ENCODE assay signal across 17 cellular contexts in genomic region chr10:60138026-60138425, GRCh38.
DNase-seq lines count a peak whose midpoint lies in the region; ATAC-seq and TF ChIP-seq lines count a peak whose summit lies in the region.
"Had no signal": no experiment of that assay in that cellular context is flagged by ENCODE, and none has a peak within 500 bp of the region (broad histone marks: within the 10 kb centered on the region; RNA-seq: fewer than 3 reads in every experiment).

No MANE protein-coding gene starts in this region.

- BruUV-seq in Caco-2 (replicated peaks; lab: Mats Ljungman, UMichigan) (no TSS peak), PC-3 (replicated peaks; lab: Mats Ljungman, UMichigan) (no TSS peak)

- H3K4me3 ChIP-seq in Caco-2 (ENCODE audit: low read depth, low read length) (no peak overlapping the region), PC-3 (ENCODE audit: low read length) (no peak overlapping the region), iPS-20b (ENCODE audit: low read length) (peak overlapping the region; percentile 87), trophoblast cell (ENCODE audit: low read depth, low read length) (no peak overlapping the region)
- H3K4me3 ChIP-seq: GM12878 had no signal

- in situ Hi-C loops in ACHN (cut with HindIII; ENCODE audit: low pct_ligation_motif_present, low pct_unique_long_range_greater_than_20kb, low sequenced_read_pairs): no loop called here

- H3K9me3 Mint-ChIP-seq in Caco-2 (ENCODE audit: unreplicated experiment): no peaks in the 10 kb centered on the region
- H3K9me3 Mint-ChIP-seq: CD4-positive, CD25-positive, alpha-beta regulatory T cell; HFFc6 had no signal

- H3K9ac ChIP-seq in PC-3 (ENCODE audit: low read length) (no peak overlapping the region), iPS-20b (ENCODE audit: low read depth, low read length) (no peak overlapping the region), trophoblast cell (ENCODE audit: low read length) (no peak overlapping the region)

- no peaks in the 10 kb centered on the region for H3K36me3 Mint-ChIP-seq in Caco-2 (ENCODE audit: insufficient read depth, unreplicated experiment)
- H3K36me3 Mint-ChIP-seq: CD4-positive, CD25-positive, alpha-beta regulatory T cell had no signal

- peak overlapping the region; percentile 88; the same call in 1 of the 2 replicates for H3K27ac ChIP-seq in PC-3 (ENCODE audit: low read length)
- H3K27ac ChIP-seq in iPS-20b (ENCODE audit: low read length): no peak overlapping the region
- peak overlapping the region; percentile 55 for H3K27ac ChIP-seq in trophoblast cell (ENCODE audit: low read depth, low read length)

- H3K4me1 Mint-ChIP-seq in Caco-2 (ENCODE audit: low read depth, unreplicated experiment): peaks cover 13% of the 10 kb centered on the region
- H3K4me1 Mint-ChIP-seq: CD4-positive, CD25-positive, alpha-beta regulatory T cell had no signal

- H3K4me3 Mint-ChIP-seq in Caco-2 (ENCODE audit: unreplicated experiment): peak overlapping the region; percentile 43
- H3K4me3 Mint-ChIP-seq: CD4-positive, CD25-positive, alpha-beta regulatory T cell; HFFc6 had no signal

- no peak overlapping the region for H3K27ac Mint-ChIP-seq in Caco-2 (ENCODE audit: unreplicated experiment)
- H3K27ac Mint-ChIP-seq: CD4-positive, CD25-positive, alpha-beta regulatory T cell; HFFc6 had no signal

- no peaks in the 10 kb centered on the region for H3F3A ChIP-seq in PC-3 (ENCODE audit: low read length, unreplicated experiment)

- no peak for ATAC-seq in PC-3
- no peak for ATAC-seq in GM18868 (IDR thresholded peaks at IDR 0.05; ENCODE audit: unreplicated experiment)
- no peak for ATAC-seq in HG02840 (IDR thresholded peaks at IDR 0.05; ENCODE audit: low FRiP score, unreplicated experiment)
- ATAC-seq: GM12878 had no signal

- H3K14ac ChIP-seq in trophoblast cell (ENCODE audit: low read length): no peak overlapping the region

- intact Hi-C loops in Caco-2 (cut with micrococcal nuclease; ENCODE audit: unreplicated experiment) (loop anchor here (1.0 kb wide), 2 partner anchors 23 to 38 kb away; no protein-coding TSS in a partner anchor), PC-3 (cut with micrococcal nuclease) (no loop called here)

- no peaks in the 10 kb centered on the region for H3K27me3 Mint-ChIP-seq in Caco-2 (ENCODE audit: insufficient read depth, unreplicated experiment)
- H3K27me3 Mint-ChIP-seq: CD4-positive, CD25-positive, alpha-beta regulatory T cell had no signal

- H2AFZ ChIP-seq in PC-3 (ENCODE audit: low read length): no peak overlapping the region
- no peak overlapping the region for H2AFZ ChIP-seq in trophoblast cell (ENCODE audit: insufficient read depth, low read length, poor library complexity)

- H3K18ac ChIP-seq in trophoblast cell (ENCODE audit: low read length): no peak overlapping the region

- peaks cover 24% of the 10 kb centered on the region for H3K79me1 ChIP-seq in trophoblast cell (ENCODE audit: low read length)

- H3K36me3 ChIP-seq in Caco-2 (ENCODE audit: control insufficient read depth, insufficient read depth, low read length) (no peaks in the 10 kb centered on the region), PC-3 (ENCODE audit: low read depth, low read length) (no peaks in the 10 kb centered on the region), iPS-20b (ENCODE audit: insufficient read depth, low read depth, low read length) (peaks cover 22% of the 10 kb centered on the region), trophoblast cell (ENCODE audit: control insufficient read depth in 1 of 2, insufficient read depth in 2 of 2, low read length in 2 of 2) (no peaks in the 10 kb centered on the region)

- H4K12ac ChIP-seq in trophoblast cell (ENCODE audit: low read depth, low read length): no peak overlapping the region

- H3K9me3 ChIP-seq in Caco-2: no peaks in the 10 kb centered on the region
- H3K9me3 ChIP-seq in PC-3 (ENCODE audit: low read length): no peaks in the 10 kb centered on the region
- H3K9me3 ChIP-seq in iPS-20b (ENCODE audit: insufficient read depth, low read depth, low read length): no peaks in the 10 kb centered on the region
- no peaks in the 10 kb centered on the region for H3K9me3 ChIP-seq in trophoblast cell (ENCODE audit: insufficient read depth, low read depth, low read length)

- no peak overlapping the region for H4K91ac ChIP-seq in trophoblast cell (ENCODE audit: low read depth, low read length)

- DNase-seq in Caco-2 (peak in 1 of 2 experiments; percentile 51), PC-3 (no peak), trophoblast cell (no peak), glomerular visceral epithelial cell (ENCODE audit: extremely low spot score) (no peak), ACHN (no peak)
- DNase-seq: CD4-positive, CD25-positive, alpha-beta regulatory T cell; DMS79; GOT3; HFFc6; KG1; NCI-H1092; NCI-H2107; NCI-H69 had no signal

- H2BK120ac ChIP-seq in trophoblast cell (ENCODE audit: insufficient read depth, low read length, poor library complexity): no peak overlapping the region

- no peak overlapping the region for H2BK5ac ChIP-seq in trophoblast cell (ENCODE audit: low read depth, low read length, poor library complexity)

- no peak overlapping the region for H2BK12ac ChIP-seq in trophoblast cell (ENCODE audit: low read length)

- H3K4me1 ChIP-seq in Caco-2 (peaks cover 59% of the 10 kb centered on the region), PC-3 (ENCODE audit: insufficient read depth, low read length) (peaks cover 64% of the 10 kb centered on the region), iPS-20b (ENCODE audit: insufficient read depth, low read length) (peaks cover 21% of the 10 kb centered on the region), trophoblast cell (ENCODE audit: control insufficient read depth in 1 of 2, insufficient read depth in 2 of 2, low read length in 2 of 2) (peaks cover 11 to 16% of the 10 kb centered on the region in 2 experiments)

- H3K4ac ChIP-seq in trophoblast cell (ENCODE audit: low read depth, low read length): no peak overlapping the region

- no peak for TF ChIP-seq CTCF in Caco-2 (IDR thresholded peaks at IDR 0.05; ENCODE audit: insufficient read depth in 1 of 2, low read depth in 1 of 2, low read length in 1 of 2, severe bottlenecking in 1 of 2, unreplicated experiment in 1 of 2)
- no peak for TF ChIP-seq CTCF in PC-3 (conservative IDR thresholded peaks at IDR 0.05; ENCODE audit: low read depth, low read length)

- H4K20me1 ChIP-seq in PC-3 (ENCODE audit: low read length): no peaks in the 10 kb centered on the region

- H3K23ac ChIP-seq in trophoblast cell (ENCODE audit: low read length): no peak overlapping the region

- H3K79me2 ChIP-seq in PC-3 (ENCODE audit: low read length): no peaks in the 10 kb centered on the region
- peaks cover 3% of the 10 kb centered on the region for H3K79me2 ChIP-seq in trophoblast cell (ENCODE audit: control insufficient read depth, insufficient read depth, low read length, poor library complexity)

- H3K27me3 ChIP-seq in Caco-2 (replicated peaks; ENCODE audit: control insufficient read depth, insufficient read depth, low read length) (no peaks in the 10 kb centered on the region), PC-3 (ENCODE audit: low read length) (no peaks in the 10 kb centered on the region), iPS-20b (ENCODE audit: insufficient read depth, low read length) (no peaks in the 10 kb centered on the region), trophoblast cell (ENCODE audit: insufficient read depth, low read length) (no peaks in the 10 kb centered on the region)

- H3K9me2 ChIP-seq in PC-3 (replicated peaks; ENCODE audit: low read length): no peaks in the 10 kb centered on the region

- H3K4me2 ChIP-seq in PC-3 (ENCODE audit: low read length) (peak overlapping the region; percentile 9; the same call in 1 of the 2 replicates), trophoblast cell (ENCODE audit: low read length) (no peak overlapping the region)

- H2AK5ac ChIP-seq in trophoblast cell (ENCODE audit: low read length): no peak overlapping the region

- no peak overlapping the region for H4K8ac ChIP-seq in trophoblast cell (ENCODE audit: low read depth, low read length)

- CTCF ChIA-PET in Caco-2 (lab: Charles Lee): interaction anchor here (0.7 to 1.4 kb wide), 5 partner anchors 38 to 72 kb away, joined by 3 to 6 read pairs (median 3); no protein-coding TSS in a partner anchor
- CTCF ChIA-PET in PC-3 (lab: Charles Lee): interaction anchor here (1.4 kb wide), 1 partner anchor 23 kb away, joined by 5 read pairs; no protein-coding TSS in a partner anchor

- POLR2A ChIA-PET in Caco-2 (lab: Charles Lee) (interaction anchor here (0.6 kb wide), 2 partner anchors 23 to 58 kb away, joined by 3 read pairs; no protein-coding TSS in a partner anchor), PC-3 (lab: Charles Lee; ENCODE audit: unreplicated experiment) (interaction anchor here (0.7 kb wide), 1 partner anchor 72 kb away, joined by 4 read pairs; no protein-coding TSS in a partner anchor)
